7 cellular contexts compared by ENCODE assay signal in genomic region chrX:19883878-19884277, GRCh38. TPM values are rescaled to one million over a fixed set of nuclear protein-coding genes. Genes with fewer than 3 reads are reported as not detected.
DNase-seq lines count a peak whose midpoint lies in the region; ATAC-seq and TF ChIP-seq lines count a peak whose summit lies in the region.

No MANE protein-coding gene starts in this region.

- peaks cover 0 to 3% of the 10 kb centered on the region in 2 donors for H3K27me3 Mint-ChIP-seq in natural killer cell treated with Interleukin-12 subunit alpha and Interleukin-12 subunit beta and Interleukin-15 and Interleukin-18, amount 100 ng/mL, for 72 hours

- peak overlapping the region; percentile 80 for H3K4me2 ChIP-seq in OCI-LY1 (ENCODE audit: low read length)

- no peaks in the 10 kb centered on the region for H3K9me3 ChIP-seq in OCI-LY1 (ENCODE audit: low read length)

- no peaks in the 10 kb centered on the region for H3K36me3 Mint-ChIP-seq in natural killer cell treated with Interleukin-12 subunit alpha and Interleukin-12 subunit beta and Interleukin-15 and Interleukin-18, amount 100 ng/mL, for 72 hours

- H3F3A ChIP-seq in OCI-LY1 (ENCODE audit: insufficient read depth, low read length) = no peaks in the 10 kb centered on the region

- peaks cover 69% of the 10 kb centered on the region for H3K4me1 ChIP-seq in OCI-LY1 (ENCODE audit: insufficient read depth, low read length, severe bottlenecking)

- no peaks in the 10 kb centered on the region for H3K9me3 Mint-ChIP-seq in natural killer cell treated with Interleukin-12 subunit alpha and Interleukin-12 subunit beta and Interleukin-15 and Interleukin-18, amount 100 ng/mL, for 72 hours

- no peak for TF ChIP-seq CTCF in OCI-LY1 (IDR thresholded peaks at IDR 0.05; ENCODE audit: low read length)
- TF ChIP-seq CTCF in GM10266 (IDR thresholded peaks at IDR 0.05; ENCODE audit: control insufficient read depth, insufficient read depth, low read depth, missing control alignments) = no peak

- peaks cover 13% of the 10 kb centered on the region for H3K36me3 ChIP-seq in OCI-LY1 (ENCODE audit: insufficient read depth, low read length)

- H3K79me2 ChIP-seq in OCI-LY1 (ENCODE audit: insufficient read depth, low read length) = peaks cover 31% of the 10 kb centered on the region

- ATAC-seq in GM18861 (IDR thresholded peaks at IDR 0.05; ENCODE audit: unreplicated experiment) = peak; percentile 52
- peak; percentile 64 for ATAC-seq in GM21786 (IDR thresholded peaks at IDR 0.05; ENCODE audit: unreplicated experiment)
- no peak for ATAC-seq in natural killer cell treated with Interleukin-12 subunit alpha and Interleukin-12 subunit beta and Interleukin-15 and Interleukin-18, amount 100 ng/mL, for 72 hours
- no peak for ATAC-seq in HG03095 (IDR thresholded peaks at IDR 0.05; ENCODE audit: unreplicated experiment)

- peaks cover 56 to 58% of the 10 kb centered on the region in 2 donors for H3K4me1 Mint-ChIP-seq in natural killer cell treated with Interleukin-12 subunit alpha and Interleukin-12 subunit beta and Interleukin-15 and Interleukin-18, amount 100 ng/mL, for 72 hours (ENCODE audit: low read depth in 2 of 2)

- no peaks in the 10 kb centered on the region for H3K9me2 ChIP-seq in OCI-LY1 (ENCODE audit: low read depth, low read length)

- peak overlapping the region; percentile 72 for H3K4me3 Mint-ChIP-seq in natural killer cell treated with Interleukin-12 subunit alpha and Interleukin-12 subunit beta and Interleukin-15 and Interleukin-18, amount 100 ng/mL, for 72 hours

- peak overlapping the region; percentile 7 to 10 for H3K27ac Mint-ChIP-seq in natural killer cell treated with Interleukin-12 subunit alpha and Interleukin-12 subunit beta and Interleukin-15 and Interleukin-18, amount 100 ng/mL, for 72 hours

- H3K9ac ChIP-seq in OCI-LY1 (ENCODE audit: low read length) = no peak overlapping the region

- no peaks in the 10 kb centered on the region for H4K20me1 ChIP-seq in OCI-LY1 (ENCODE audit: insufficient read depth, low read length)

- H3K27ac ChIP-seq in OCI-LY1 (ENCODE audit: low read depth, low read length, poor library complexity, severe bottlenecking) = peak overlapping the region; percentile 13

- no peak overlapping the region for H2AFZ ChIP-seq in OCI-LY1 (ENCODE audit: low read length)

- no peak for DNase-seq in natural killer cell treated with Interleukin-12 subunit alpha and Interleukin-12 subunit beta and Interleukin-15 and Interleukin-18, amount 100 ng/mL, for 72 hours (ENCODE audit: low spot score)
- DNase-seq in GM10266 (ENCODE audit: extremely low spot score) = no peak
- no peak for DNase-seq in kidney glomerular epithelial cell (lab: John Stamatoyannopoulos, UW)

- no peaks in the 10 kb centered on the region for H3K27me3 ChIP-seq in OCI-LY1 (ENCODE audit: insufficient read depth, low read length)

- peak overlapping the region; percentile 85 for H3K4me3 ChIP-seq in OCI-LY1 (ENCODE audit: low read depth, low read length, poor library complexity, severe bottlenecking)

RNA-seq across cellular contexts. Expression of gene SH3KBP1, which starts 3.5 kb away (rescaled TPM):
- total RNA-seq in natural killer cell treated with Interleukin-12 subunit alpha and Interleukin-12 subunit beta and Interleukin-15 and Interleukin-18, amount 100 ng/mL, for 72 hours = 10 to 100 TPM; 68.5 to 83.4 TPM

Comparison
In these comparisons a context has a peak if more than half of its experiments do, and no peak if none do; other contexts are left out.
1. ATAC-seq: peak in GM18861 (single experiment) and GM21786 (single experiment); none in natural killer cell treated with Interleukin-12 subunit alpha and Interleukin-12 subunit beta and Interleukin-15 and Interleukin-18, amount 100 ng/mL, for 72 hours (0 of 2) and HG03095 (single experiment).